Comparison of ENCODE assay signal across 8 cellular contexts in the genomic region with DNA sequence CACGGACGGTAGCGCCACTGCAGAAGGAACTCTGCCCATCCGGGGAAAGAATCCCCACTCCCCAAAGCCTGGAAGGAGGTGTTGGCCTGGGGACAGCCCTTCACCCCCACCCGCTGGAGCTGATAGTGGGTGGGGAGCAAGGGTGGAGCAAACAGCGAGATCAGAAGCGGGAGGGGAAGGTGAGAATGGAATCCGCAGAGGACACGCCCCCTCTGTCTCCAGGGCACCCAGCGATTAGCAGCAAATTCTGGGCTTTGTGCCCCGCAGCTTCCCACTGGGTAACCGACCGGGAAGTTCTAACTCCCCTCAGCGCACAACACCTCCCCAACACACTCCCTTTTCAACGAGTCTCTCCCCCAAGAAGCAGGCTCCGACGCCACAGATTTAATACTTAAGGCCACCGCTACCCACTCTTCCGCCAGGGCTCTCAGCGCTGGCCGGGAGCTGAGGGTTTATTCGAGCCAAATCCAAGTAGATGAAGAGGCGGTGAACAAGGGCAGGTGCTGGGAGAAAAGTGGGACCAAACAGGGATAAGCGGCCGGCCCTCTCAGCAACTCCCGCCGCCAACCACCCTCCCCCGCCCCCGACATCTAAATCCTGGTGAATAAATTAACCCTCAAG. TPM values are rescaled to one million over a fixed set of nuclear protein-coding genes. Genes with fewer than 3 reads are reported as not detected.
DNase-seq lines count a peak whose midpoint lies in the region; ATAC-seq and TF ChIP-seq lines count a peak whose summit lies in the region.

No MANE protein-coding gene starts in this region.

- intact Hi-C loops in vagina (cut with DNase I), result loop anchor here (5.0 kb wide), 1 partner anchor 68 kb away; a partner anchor contains a TSS

- ATAC-seq in GM21447 (IDR thresholded peaks at IDR 0.05; ENCODE audit: unreplicated experiment), result no peak

- TF ChIP-seq CTCF in BJ (IDR thresholded peaks at IDR 0.05; ENCODE audit: insufficient read depth, low read depth, low read length), result no peak
- no peak for TF ChIP-seq CTCF in HFF-Myc (IDR thresholded peaks at IDR 0.05; ENCODE audit: low read depth, low read length, missing control alignments)
- TF ChIP-seq CTCF in vagina (IDR thresholded peaks at IDR 0.05), result no peak

- H3K9ac ChIP-seq in SK-N-MC (ENCODE audit: insufficient read length) (peak overlapping the region; percentile 71), endocrine pancreas (ENCODE audit: control insufficient read depth, insufficient read depth, low read length) (peak overlapping the region; percentile 86)

- DNase-seq in BJ (ENCODE audit: low read depth) (no peak), HFF-Myc (ENCODE audit: extremely low read depth, low read depth) (no peak), SK-N-MC (ENCODE audit: low read depth, low spot score) (no peak), midbrain (lab: John Stamatoyannopoulos, UW) (peak; percentile 30), vagina (ENCODE audit: extremely low spot score in 2 of 2) (no peak), cerebellar nuclear complex (lab: John Stamatoyannopoulos, UW) (no peak)

- H3K27me3 ChIP-seq in BJ (ENCODE audit: control insufficient read depth, insufficient read depth, low read length) (no peaks in the 10 kb centered on the region), endocrine pancreas (ENCODE audit: control insufficient read depth, insufficient read depth, low read length) (no peaks in the 10 kb centered on the region), vagina (no peaks in the 10 kb centered on the region)

- CTCF ChIA-PET in BJ (lab: Yijun Ruan, JAX), result interaction anchor here (0.6 to 3.4 kb wide), 5 partner anchors 11 to 167 kb away, joined by 3 to 24 read pairs (median 3); no protein-coding TSS in a partner anchor

- H3K4me3 ChIP-seq in BJ (ENCODE audit: low read depth, low read length) (peak overlapping the region; percentile 70), HFF-Myc (replicated peaks; ENCODE audit: low read depth, low read length) (peak overlapping the region; percentile 69), SK-N-MC (peak overlapping the region; percentile 93), endocrine pancreas (ENCODE audit: control insufficient read depth, insufficient read depth, low read length) (peak overlapping the region; percentile 14), vagina (peak overlapping the region; percentile 89 to 98)

- H3K4me1 ChIP-seq in endocrine pancreas (ENCODE audit: control insufficient read depth, insufficient read depth, low read length) (no peaks in the 10 kb centered on the region), vagina (peaks cover 51% of the 10 kb centered on the region)

- H3K9me3 ChIP-seq in SK-N-MC (ENCODE audit: low read depth, low read length) (no peaks in the 10 kb centered on the region), endocrine pancreas (ENCODE audit: control insufficient read depth, low read length) (no peaks in the 10 kb centered on the region), vagina (no peaks in the 10 kb centered on the region)

- POLR2A ChIA-PET in BJ (lab: Charles Lee), result interaction anchor here (0.5 kb wide), 1 partner anchor 9 kb away, joined by 5 read pairs; no protein-coding TSS in a partner anchor

- H3K36me3 ChIP-seq in BJ (ENCODE audit: control insufficient read depth, insufficient read depth, low read length) (no peaks in the 10 kb centered on the region), SK-N-MC (ENCODE audit: insufficient read depth, low read length) (no peaks in the 10 kb centered on the region), endocrine pancreas (ENCODE audit: control insufficient read depth, insufficient read depth, low read length) (no peaks in the 10 kb centered on the region), vagina (no peaks in the 10 kb centered on the region)

- no peak for TF ChIP-seq POLR2A in vagina (IDR thresholded peaks at IDR 0.05)

- no peak overlapping the region for H3K27ac ChIP-seq in SK-N-MC
- peak overlapping the region; percentile 85 for H3K27ac ChIP-seq in vagina

RNA-seq across cellular contexts. Expression of a gene that starts 1.3 kb away (rescaled TPM):
- 12.5 and 16.4 TPM in 2 replicates for polyA plus RNA-seq in BJ (2011; rRNA removed)
- polyA minus RNA-seq in BJ (2011; rRNA and poly(A)+ RNA removed), result 7.3 and 9.4 TPM in 2 replicates
- total RNA-seq in vagina, result 58.9 TPM

RNA-seq across cellular contexts. Expression of a gene that starts 18.2 kb away (rescaled TPM):
- polyA plus RNA-seq in BJ (2011; rRNA removed), result not detected in 2 replicates
- not detected in 2 replicates for polyA minus RNA-seq in BJ (2011; rRNA and poly(A)+ RNA removed)
- not detected for total RNA-seq in vagina

Comparison
In these comparisons a context has a peak if more than half of its experiments do, and no peak if none do; other contexts are left out.
1. H3K4me3 ChIP-seq: peak in every context shown above with its lines; median percentile 94 in vagina; 93 in SK-N-MC; 70 in BJ; 69 in HFF-Myc; 14 in endocrine pancreas.